24 cellular contexts compared by ENCODE assay signal in the genomic region with DNA sequence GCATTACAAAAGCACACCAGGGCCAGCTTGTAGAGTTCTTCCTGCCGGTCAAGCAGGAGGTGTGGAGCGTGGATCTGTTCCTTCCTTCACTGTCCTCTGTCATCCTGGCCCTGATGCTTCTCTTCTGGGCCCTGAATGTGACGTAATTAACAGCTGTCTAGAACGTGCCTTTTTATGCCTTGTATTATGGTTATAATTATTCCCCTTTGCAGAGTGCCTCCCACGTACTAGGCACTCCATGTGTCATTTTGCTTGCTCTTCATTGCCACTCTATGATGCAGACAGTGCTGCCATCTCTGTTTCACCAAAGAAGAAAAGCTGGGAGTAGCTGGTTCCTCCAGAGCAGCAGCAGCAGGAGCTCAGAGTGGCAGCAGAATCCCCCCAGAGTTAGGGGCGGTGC.
A peak's percentile ranks its signal among the peaks of the same experiment; 100 is the strongest.
DNase-seq lines count a peak whose midpoint lies in the region; FAIRE-seq and TF ChIP-seq lines count a peak whose summit lies in the region.
"Had no signal": no experiment of that assay in that cellular context is flagged by ENCODE, and none has a peak within 500 bp of the region (broad histone marks: within the 10 kb centered on the region; RNA-seq: fewer than 3 reads in every experiment).

No MANE protein-coding gene starts in this region.

- peak overlapping the region; percentile 50 for H3K18ac ChIP-seq in neuronal stem cell (ENCODE audit: low read length)

- no peak overlapping the region for H4K8ac ChIP-seq in neuronal stem cell (ENCODE audit: low read depth, low read length)

- WGBS in neuronal stem cell (ENCODE audit: extremely low coverage in 2 of 2, insufficient read length in 2 of 2, insufficient replicate concordance in 1 of 2), 2 donors: no CpG with 5 or more reads among the region's 6 CpGs

- no peak overlapping the region for H3K27ac ChIP-seq in neuronal stem cell (replicated peaks; ENCODE audit: low read length)
- H3K27ac ChIP-seq: C4-2B, SJSA1 had no signal

- H3K4me2 ChIP-seq in neuronal stem cell (ENCODE audit: insufficient read depth, low read length, poor library complexity, severe bottlenecking): no peak overlapping the region

- H3K14ac ChIP-seq in neuronal stem cell (ENCODE audit: low read length): peak overlapping the region; percentile 39

- no peaks in the 10 kb centered on the region for H3K9me3 ChIP-seq in neuronal stem cell (replicated peaks in 1 of 2; ENCODE audit: control insufficient read depth in 2 of 2, insufficient read depth in 1 of 2, low read depth in 1 of 2, low read length in 2 of 2)
- H3K9me3 ChIP-seq: SJSA1 had no signal

- no peak overlapping the region for H3K4me3 Mint-ChIP-seq in brain
- peak overlapping the region; percentile 1 for H3K4me3 Mint-ChIP-seq in glutamatergic neuron (ENCODE audit: unreplicated experiment)
- H3K4me3 Mint-ChIP-seq: B cell had no signal

- H3K27me3 Mint-ChIP-seq in brain (no peaks in the 10 kb centered on the region), glutamatergic neuron (ENCODE audit: unreplicated experiment) (peaks cover 13% of the 10 kb centered on the region)

- H2BK120ac ChIP-seq in neuronal stem cell (ENCODE audit: low read depth, low read length): no peak overlapping the region

- H3K4me3 ChIP-seq in H7 (ENCODE audit: insufficient read depth, low read depth, low read length) (no peak overlapping the region), neuronal stem cell (ENCODE audit: low read length in 2 of 2) (no peak overlapping the region)
- H3K4me3 ChIP-seq: SJSA1 had no signal

- TF ChIP-seq POLR2A in GM12892 (IDR thresholded peaks at IDR 0.05; ENCODE audit: low read depth, low read length): no peak

- no peak overlapping the region for H2BK12ac ChIP-seq in neuronal stem cell (ENCODE audit: low read length)

- peak overlapping the region; percentile 10 for H2BK15ac ChIP-seq in neuronal stem cell (ENCODE audit: low read length)

- H3K4ac ChIP-seq in neuronal stem cell (ENCODE audit: low read length): no peak overlapping the region

- H3K4me1 ChIP-seq in neuronal stem cell (ENCODE audit: control insufficient read depth in 2 of 2, insufficient read depth in 1 of 2, low read depth in 1 of 2, low read length in 2 of 2): peaks cover 0 to 18% of the 10 kb centered on the region in 2 donors

- H3K27me3 ChIP-seq in H7 (ENCODE audit: control insufficient read depth, insufficient read depth, low read length) (no peaks in the 10 kb centered on the region), neuronal stem cell (ENCODE audit: control insufficient read depth in 3 of 3, insufficient read depth in 3 of 3, low read depth in 1 of 3, low read length in 3 of 3) (peaks cover 0 to 37% (median 0%) of the 10 kb centered on the region in 3 experiments)
- H3K27me3 ChIP-seq: SJSA1 had no signal

- no peak overlapping the region for H2AK5ac ChIP-seq in neuronal stem cell (ENCODE audit: low read depth, low read length)

- peaks cover 80% of the 10 kb centered on the region for H3K4me1 Mint-ChIP-seq in brain
- H3K4me1 Mint-ChIP-seq in glutamatergic neuron (ENCODE audit: low read depth, unreplicated experiment): peaks cover 65% of the 10 kb centered on the region
- H3K4me1 Mint-ChIP-seq: B cell had no signal

- H3K9me3 Mint-ChIP-seq in brain: peaks cover 0 to 5% (median 0%) of the 10 kb centered on the region in 5 experiments
- peaks cover 5% of the 10 kb centered on the region for H3K9me3 Mint-ChIP-seq in glutamatergic neuron (ENCODE audit: unreplicated experiment)

- no peak for FAIRE-seq in GM12892 (lab: Jason Lieb, UNC)
- FAIRE-seq: GM18507 had no signal

- H3K36me3 Mint-ChIP-seq in brain (no peaks in the 10 kb centered on the region), glutamatergic neuron (ENCODE audit: unreplicated experiment) (peaks cover 7% of the 10 kb centered on the region)

- TF ChIP-seq CTCF in brain (conservative IDR thresholded peaks at IDR 0.05): no peak
- TF ChIP-seq CTCF in glutamatergic neuron (IDR thresholded peaks at IDR 0.05; ENCODE audit: partially characterized antibody, unreplicated experiment): no peak

- no peak overlapping the region for H3K23ac ChIP-seq in neuronal stem cell (ENCODE audit: low read depth, low read length, poor library complexity)

- DNase-seq in H7 (peak; percentile 36), glutamatergic neuron (no peak), neuronal stem cell (ENCODE audit: low spot score) (no peak), NCI-H1694 (lab: John Stamatoyannopoulos, UW) (no peak), medulla oblongata (ENCODE audit: extremely low spot score) (no peak), GM12892 (ENCODE audit: insufficient read length) (no peak)
- DNase-seq: Calu3; DMS79 treated with DMSO at 0.1 percent for 48 hours; GOT3; Karpas-422; NCI-H1092 treated with DMSO at 0.1 percent for 48 hours; NCI-H1436; NCI-H187 treated with DMSO at 0.1 percent for 48 hours; NCI-H2171 treated with DMSO at 0.1 percent for 48 hours; NCI-H345; NCI-H510A treated with DMSO at 0.1 percent for 48 hours; NCI-H774; NK-92 treated with Interleukin-12 subunit alpha and Interleukin-12 subunit beta, amount 100 ng/mL, for 24 hours; PC-3 had no signal

- H3K36me3 ChIP-seq in H7 (replicated peaks; ENCODE audit: control insufficient read depth, insufficient read depth, low read length) (no peaks in the 10 kb centered on the region), neuronal stem cell (replicated peaks in 1 of 2; ENCODE audit: control insufficient read depth in 2 of 2, insufficient read depth in 2 of 2, low read length in 2 of 2) (no peaks in the 10 kb centered on the region)
- H3K36me3 ChIP-seq: SJSA1 had no signal

- no peak overlapping the region for H2BK5ac ChIP-seq in neuronal stem cell (ENCODE audit: low read length)

- H3K9ac ChIP-seq in neuronal stem cell (ENCODE audit: low read depth, low read length, poor library complexity): peak overlapping the region; percentile 9

- no peak overlapping the region for H2AFZ ChIP-seq in neuronal stem cell (ENCODE audit: low read length)

- H3K79me1 ChIP-seq in neuronal stem cell (ENCODE audit: low read depth, low read length): no peaks in the 10 kb centered on the region

- H4K91ac ChIP-seq in neuronal stem cell (ENCODE audit: low read depth, low read length, poor library complexity): no peak overlapping the region

- H3K27ac Mint-ChIP-seq in brain (peak overlapping the region; percentile 7 to 61 (median 26)), glutamatergic neuron (ENCODE audit: unreplicated experiment) (peak overlapping the region; percentile 89)
- H3K27ac Mint-ChIP-seq: B cell had no signal
